ENCODE assay signal across 17 cellular contexts in genomic region chr21:15425049-15425448, GRCh38.
DNase-seq lines count a peak whose midpoint lies in the region; ATAC-seq lines count a peak whose summit lies in the region.
"Had no signal": no experiment of that assay in that cellular context is flagged by ENCODE, and none has a peak within 500 bp of the region (broad histone marks: within the 10 kb centered on the region; RNA-seq: fewer than 3 reads in every experiment).

No MANE protein-coding gene starts in this region.

- H3K4me1 ChIP-seq in iPS-18a (ENCODE audit: control insufficient read depth, low read depth, low read length), result peaks cover 37% of the 10 kb centered on the region
- H3K4me1 ChIP-seq: Caco-2 had no signal

- H3K27ac ChIP-seq in iPS-18a (ENCODE audit: low read length) (peak overlapping the region; percentile 65), caudate nucleus (ENCODE audit: low read depth, low read length) (no peak overlapping the region)

- H3K4me3 Mint-ChIP-seq in activated naive CD4-positive, alpha-beta T cell treated with anti-CD3 and anti-CD28 coated beads for 36 hours, result no peak overlapping the region
- no peak overlapping the region for H3K4me3 Mint-ChIP-seq in T-cell

- no peak overlapping the region for H3K4me3 ChIP-seq in iPS-18a (ENCODE audit: low read length)
- H3K4me3 ChIP-seq: MG63 had no signal

- POLR2A ChIA-PET in T-cell (lab: Charles Lee), result no interaction called here

- no peaks in the 10 kb centered on the region for H3K9me3 ChIP-seq in iPS-18a (ENCODE audit: control insufficient read depth, low read depth, low read length)
- H3K9me3 ChIP-seq: Caco-2, MG63 had no signal

- no peak overlapping the region for H3K27ac Mint-ChIP-seq in activated naive CD4-positive, alpha-beta T cell treated with anti-CD3 and anti-CD28 coated beads for 36 hours
- peak overlapping the region; percentile 29 to 30 for H3K27ac Mint-ChIP-seq in T-cell

- H3K9ac ChIP-seq in iPS-18a (ENCODE audit: low read length), result no peak overlapping the region

- peaks cover 39% of the 10 kb centered on the region for H3K4me1 Mint-ChIP-seq in activated naive CD4-positive, alpha-beta T cell treated with anti-CD3 and anti-CD28 coated beads for 36 hours (ENCODE audit: low read depth)
- H3K4me1 Mint-ChIP-seq in T-cell, result peaks cover 13 to 16% (median 14%) of the 10 kb centered on the region in 3 donors

- no peaks in the 10 kb centered on the region for H3K27me3 Mint-ChIP-seq in activated naive CD4-positive, alpha-beta T cell treated with anti-CD3 and anti-CD28 coated beads for 36 hours (ENCODE audit: low read depth)
- H3K27me3 Mint-ChIP-seq in T-cell, result no peaks in the 10 kb centered on the region

- H3K9me3 Mint-ChIP-seq in activated naive CD4-positive, alpha-beta T cell treated with anti-CD3 and anti-CD28 coated beads for 36 hours, result no peaks in the 10 kb centered on the region
- H3K9me3 Mint-ChIP-seq in T-cell, result no peaks in the 10 kb centered on the region

- CTCF ChIA-PET in activated naive CD4-positive, alpha-beta T cell treated with anti-CD3 and anti-CD28 coated beads for 36 hours (lab: Charles Lee), result interaction anchor here (1.0 kb wide), 1 partner anchor 57 kb away, joined by 4 read pairs; no protein-coding TSS in a partner anchor
- CTCF ChIA-PET in T-cell (lab: Charles Lee), result no interaction called here

- intact Hi-C loops in activated naive CD4-positive, alpha-beta T cell treated with anti-CD3 and anti-CD28 coated beads for 36 hours (cut with micrococcal nuclease), result no loop called here

- no peaks in the 10 kb centered on the region for H3K27me3 ChIP-seq in iPS-18a (ENCODE audit: control insufficient read depth, insufficient read depth, low read length)
- H3K27me3 ChIP-seq: MG63 had no signal

- no peaks in the 10 kb centered on the region for H3K36me3 ChIP-seq in iPS-18a (ENCODE audit: control insufficient read depth, low read depth, low read length)
- H3K36me3 ChIP-seq: MG63 had no signal

- peak; percentile 30 for DNase-seq in activated naive CD4-positive, alpha-beta T cell treated with anti-CD3 and anti-CD28 coated beads for 36 hours
- DNase-seq in activated naive CD4-positive, alpha-beta T cell treated with Interleukin-2 at 50 U/mL for 16 hours, result no peak
- no peak for DNase-seq in T-cell
- no peak for DNase-seq in caudate nucleus (lab: John Stamatoyannopoulos, UW)
- DNase-seq in NCI-H2107 treated with DMSO at 0.1 percent for 48 hours (lab: John Stamatoyannopoulos, UW; ENCODE audit: unreplicated experiment), result no peak
- no peak for DNase-seq in hippocampal formation (lab: John Stamatoyannopoulos, UW)
- DNase-seq: C1 segment of cervical spinal cord, Caco-2, DMS53, KG1, MG63, NCI-H1105 treated with DMSO at 0.1 percent for 48 hours, NCI-H187, NCI-H2171, SIG-M5 had no signal

- H3K36me3 Mint-ChIP-seq in activated naive CD4-positive, alpha-beta T cell treated with anti-CD3 and anti-CD28 coated beads for 36 hours (ENCODE audit: low read depth), result no peaks in the 10 kb centered on the region
- no peaks in the 10 kb centered on the region for H3K36me3 Mint-ChIP-seq in T-cell

- peak in 1 of 4 experiments; percentile 55 for ATAC-seq in T-cell (replicated peaks in 1 of 4)
- no peak for ATAC-seq in GM19467 (IDR thresholded peaks at IDR 0.05; ENCODE audit: unreplicated experiment)
